In genomic region chr2:219002395-219003266, GRCh38 we compare ENCODE assay signal across 1 cellular context.
TF ChIP-seq lines count a peak whose summit lies in the region.

No MANE protein-coding gene starts in this region.

TF ChIP-seq in HepG2, 621 proteins besides CTCF, POLR2A, EP300 and RAD21 (continued from another document and continues in another):
- TF ChIP-seq ZBTB40 (IDR thresholded peaks at IDR 0.05) (no peak), ZBTB40 (CRISPR knock-in tag; IDR thresholded peaks at IDR 0.05) (no peak), ELK4 (CRISPR knock-in tag; IDR thresholded peaks at IDR 0.05; ENCODE audit: borderline replicate concordance) (no peak), BATF2 (CRISPR knock-in tag; IDR thresholded peaks at IDR 0.05) (no peak), DBP (CRISPR knock-in tag; IDR thresholded peaks at IDR 0.05; ENCODE audit: not compliant biosample characterization) (no peak), MTA1 (CRISPR knock-in tag; IDR thresholded peaks at IDR 0.05; ENCODE audit: borderline replicate concordance) (no peak), ZNF282 (IDR thresholded peaks at IDR 0.05; ENCODE audit: partially characterized antibody) (no peak), SMYD3 (CRISPR knock-in tag; IDR thresholded peaks at IDR 0.05) (no peak), SNAPC5 (CRISPR knock-in tag; IDR thresholded peaks at IDR 0.05; ENCODE audit: borderline replicate concordance) (no peak), ZNF530 (CRISPR knock-in tag; IDR thresholded peaks at IDR 0.05; ENCODE audit: low read depth) (no peak), IRF2 (CRISPR knock-in tag; IDR thresholded peaks at IDR 0.05) (0 out of 2 replicates have a peak, but pooled peaks have one; percentile 22), ZFY (CRISPR knock-in tag; IDR thresholded peaks at IDR 0.05) (peak; percentile 15), NCOA2 (CRISPR knock-in tag; IDR thresholded peaks at IDR 0.05) (no peak), PHF20 (CRISPR knock-in tag; IDR thresholded peaks at IDR 0.05) (no peak), IKZF4 (CRISPR knock-in tag; IDR thresholded peaks at IDR 0.05; ENCODE audit: borderline replicate concordance, low read depth, not compliant biosample characterization) (no peak), SYNCRIP (IDR thresholded peaks at IDR 0.05; ENCODE audit: insufficient read depth, low read depth, low read length) (no peak), ZBTB38 (CRISPR knock-in tag; IDR thresholded peaks at IDR 0.05) (no peak), MXI1 (IDR thresholded peaks at IDR 0.05; ENCODE audit: borderline replicate concordance, low read depth, low read length) (peak; percentile 39; the same call in 1 of the 3 replicates), NFE2L1 (CRISPR knock-in tag; IDR thresholded peaks at IDR 0.05; ENCODE audit: borderline replicate concordance) (no peak; the same call in 1 of the 2 replicates), RFXANK (CRISPR knock-in tag; IDR thresholded peaks at IDR 0.05) (no peak), ZNF17 (CRISPR knock-in tag; IDR thresholded peaks at IDR 0.05) (no peak), ZNF704 (CRISPR knock-in tag; IDR thresholded peaks at IDR 0.05; ENCODE audit: borderline replicate concordance) (no peak), PAWR (CRISPR knock-in tag; IDR thresholded peaks at IDR 0.05; ENCODE audit: borderline replicate concordance) (no peak), FOSL1 (CRISPR knock-in tag; IDR thresholded peaks at IDR 0.05; ENCODE audit: borderline replicate concordance) (no peak), ZBTB7B (CRISPR knock-in tag; IDR thresholded peaks at IDR 0.05) (no peak), ZNF7 (CRISPR knock-in tag; IDR thresholded peaks at IDR 0.05) (no peak), PAX8 (CRISPR knock-in tag; IDR thresholded peaks at IDR 0.05; ENCODE audit: borderline replicate concordance) (no peak; the same call in 1 of the 2 replicates), RXRA (CRISPR knock-in tag; IDR thresholded peaks at IDR 0.05) (no peak; the same call in none of the 2 replicates), ZNF205 (CRISPR knock-in tag; IDR thresholded peaks at IDR 0.05) (no peak), ONECUT2 (CRISPR knock-in tag; IDR thresholded peaks at IDR 0.05) (no peak), FOXO1 (CRISPR knock-in tag; IDR thresholded peaks at IDR 0.05) (peak; percentile 43), THAP8 (CRISPR knock-in tag; IDR thresholded peaks at IDR 0.05; ENCODE audit: borderline replicate concordance) (no peak), MAFK (conservative IDR thresholded peaks at IDR 0.05 in 1 of 2, IDR thresholded peaks at IDR 0.05 in 1 of 2; ENCODE audit: low read length in 2 of 2) (no peak), HDAC1 (CRISPR knock-in tag; IDR thresholded peaks at IDR 0.05) (no peak), ZNF263 (CRISPR knock-in tag; IDR thresholded peaks at IDR 0.05) (no peak), FOXA1 (IDR thresholded peaks at IDR 0.05) (no peak), FOXA1 (CRISPR knock-in tag; IDR thresholded peaks at IDR 0.05) (peak; percentile 34; the same call in 1 of the 2 replicates)
- TF ChIP-seq, protein P1, sequence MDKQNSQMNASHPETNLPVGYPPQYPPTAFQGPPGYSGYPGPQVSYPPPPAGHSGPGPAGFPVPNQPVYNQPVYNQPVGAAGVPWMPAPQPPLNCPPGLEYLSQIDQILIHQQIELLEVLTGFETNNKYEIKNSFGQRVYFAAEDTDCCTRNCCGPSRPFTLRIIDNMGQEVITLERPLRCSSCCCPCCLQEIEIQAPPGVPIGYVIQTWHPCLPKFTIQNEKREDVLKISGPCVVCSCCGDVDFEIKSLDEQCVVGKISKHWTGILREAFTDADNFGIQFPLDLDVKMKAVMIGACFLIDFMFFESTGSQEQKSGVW (CRISPR knock-in tag; IDR thresholded peaks at IDR 0.05; ENCODE audit: borderline replicate concordance), result no peak
- TF ChIP-seq, protein P2, sequence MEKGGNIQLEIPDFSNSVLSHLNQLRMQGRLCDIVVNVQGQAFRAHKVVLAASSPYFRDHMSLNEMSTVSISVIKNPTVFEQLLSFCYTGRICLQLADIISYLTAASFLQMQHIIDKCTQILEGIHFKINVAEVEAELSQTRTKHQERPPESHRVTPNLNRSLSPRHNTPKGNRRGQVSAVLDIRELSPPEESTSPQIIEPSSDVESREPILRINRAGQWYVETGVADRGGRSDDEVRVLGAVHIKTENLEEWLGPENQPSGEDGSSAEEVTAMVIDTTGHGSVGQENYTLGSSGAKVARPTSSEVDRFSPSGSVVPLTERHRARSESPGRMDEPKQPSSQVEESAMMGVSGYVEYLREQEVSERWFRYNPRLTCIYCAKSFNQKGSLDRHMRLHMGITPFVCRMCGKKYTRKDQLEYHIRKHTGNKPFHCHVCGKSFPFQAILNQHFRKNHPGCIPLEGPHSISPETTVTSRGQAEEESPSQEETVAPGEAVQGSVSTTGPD (CRISPR knock-in tag; IDR thresholded peaks at IDR 0.05), result no peak
- TF ChIP-seq, protein P3, sequence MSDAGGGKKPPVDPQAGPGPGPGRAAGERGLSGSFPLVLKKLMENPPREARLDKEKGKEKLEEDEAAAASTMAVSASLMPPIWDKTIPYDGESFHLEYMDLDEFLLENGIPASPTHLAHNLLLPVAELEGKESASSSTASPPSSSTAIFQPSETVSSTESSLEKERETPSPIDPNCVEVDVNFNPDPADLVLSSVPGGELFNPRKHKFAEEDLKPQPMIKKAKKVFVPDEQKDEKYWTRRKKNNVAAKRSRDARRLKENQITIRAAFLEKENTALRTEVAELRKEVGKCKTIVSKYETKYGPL (CRISPR knock-in tag; IDR thresholded peaks at IDR 0.05), result no peak
- TF ChIP-seq, protein P4, sequence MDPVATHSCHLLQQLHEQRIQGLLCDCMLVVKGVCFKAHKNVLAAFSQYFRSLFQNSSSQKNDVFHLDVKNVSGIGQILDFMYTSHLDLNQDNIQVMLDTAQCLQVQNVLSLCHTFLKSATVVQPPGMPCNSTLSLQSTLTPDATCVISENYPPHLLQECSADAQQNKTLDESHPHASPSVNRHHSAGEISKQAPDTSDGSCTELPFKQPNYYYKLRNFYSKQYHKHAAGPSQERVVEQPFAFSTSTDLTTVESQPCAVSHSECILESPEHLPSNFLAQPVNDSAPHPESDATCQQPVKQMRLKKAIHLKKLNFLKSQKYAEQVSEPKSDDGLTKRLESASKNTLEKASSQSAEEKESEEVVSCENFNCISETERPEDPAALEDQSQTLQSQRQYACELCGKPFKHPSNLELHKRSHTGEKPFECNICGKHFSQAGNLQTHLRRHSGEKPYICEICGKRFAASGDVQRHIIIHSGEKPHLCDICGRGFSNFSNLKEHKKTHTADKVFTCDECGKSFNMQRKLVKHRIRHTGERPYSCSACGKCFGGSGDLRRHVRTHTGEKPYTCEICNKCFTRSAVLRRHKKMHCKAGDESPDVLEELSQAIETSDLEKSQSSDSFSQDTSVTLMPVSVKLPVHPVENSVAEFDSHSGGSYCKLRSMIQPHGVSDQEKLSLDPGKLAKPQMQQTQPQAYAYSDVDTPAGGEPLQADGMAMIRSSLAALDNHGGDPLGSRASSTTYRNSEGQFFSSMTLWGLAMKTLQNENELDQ (CRISPR knock-in tag; IDR thresholded peaks at IDR 0.05; ENCODE audit: borderline replicate concordance), result no peak
- TF ChIP-seq, protein P5, sequence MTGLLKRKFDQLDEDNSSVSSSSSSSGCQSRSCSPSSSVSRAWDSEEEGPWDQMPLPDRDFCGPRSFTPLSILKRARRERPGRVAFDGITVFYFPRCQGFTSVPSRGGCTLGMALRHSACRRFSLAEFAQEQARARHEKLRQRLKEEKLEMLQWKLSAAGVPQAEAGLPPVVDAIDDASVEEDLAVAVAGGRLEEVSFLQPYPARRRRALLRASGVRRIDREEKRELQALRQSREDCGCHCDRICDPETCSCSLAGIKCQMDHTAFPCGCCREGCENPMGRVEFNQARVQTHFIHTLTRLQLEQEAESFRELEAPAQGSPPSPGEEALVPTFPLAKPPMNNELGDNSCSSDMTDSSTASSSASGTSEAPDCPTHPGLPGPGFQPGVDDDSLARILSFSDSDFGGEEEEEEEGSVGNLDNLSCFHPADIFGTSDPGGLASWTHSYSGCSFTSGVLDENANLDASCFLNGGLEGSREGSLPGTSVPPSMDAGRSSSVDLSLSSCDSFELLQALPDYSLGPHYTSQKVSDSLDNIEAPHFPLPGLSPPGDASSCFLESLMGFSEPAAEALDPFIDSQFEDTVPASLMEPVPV (CRISPR knock-in tag; IDR thresholded peaks at IDR 0.05), result no peak
